ENCODE assay signal across 28 cellular contexts in the genomic region with DNA sequence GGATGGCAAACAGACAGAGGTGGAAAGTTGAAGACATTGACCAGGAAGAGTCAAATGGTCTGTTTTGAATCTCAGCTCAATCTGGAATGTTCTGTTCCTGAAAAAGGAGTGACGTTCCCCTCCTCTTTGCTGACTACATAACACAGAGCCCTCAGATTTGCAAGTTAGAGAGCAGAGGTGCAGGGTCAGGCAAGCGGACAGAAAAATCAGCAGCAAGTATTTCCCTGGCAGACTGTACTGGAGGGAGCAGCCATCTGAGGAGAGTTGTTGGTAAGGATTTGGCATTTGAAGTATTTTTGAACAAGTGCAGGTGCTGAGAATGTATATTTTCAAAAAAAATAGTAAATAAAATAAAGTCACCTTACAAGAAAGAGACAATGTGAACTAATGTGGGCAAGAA. TPM values are rescaled to one million over a fixed set of nuclear protein-coding genes. Genes with fewer than 3 reads are reported as not detected.
A peak's percentile ranks its signal among the peaks of the same experiment; 100 is the strongest.
DNase-seq lines count a peak whose midpoint lies in the region; ATAC-seq and TF ChIP-seq lines count a peak whose summit lies in the region.
"Had no signal": no experiment of that assay in that cellular context is flagged by ENCODE, and none has a peak within 500 bp of the region (broad histone marks: within the 10 kb centered on the region; RNA-seq: fewer than 3 reads in every experiment).

No MANE protein-coding gene starts in this region.

- TF ChIP-seq CTCF in OCI-LY3 (IDR thresholded peaks at IDR 0.05; ENCODE audit: low read depth, low read length) (no peak), SK-N-SH (IDR thresholded peaks at IDR 0.05) (no peak)

- peak overlapping the region; percentile 53 for H3K4me2 ChIP-seq in OCI-LY3 (ENCODE audit: low read length)
- no peak overlapping the region for H3K4me2 ChIP-seq in SK-N-SH
- H3K4me2 ChIP-seq: BLaER1 treated with 17β-estradiol and CSF1 and Interleukin-3, amounts not matched to agents 10 nM and 100 nM had no signal

- peak overlapping the region; percentile 39 for H3K27ac Mint-ChIP-seq in activated naive CD4-positive, alpha-beta T cell treated with anti-CD3 and anti-CD28 coated beads, Interleukin-2, amount 10 ng/mL, durations not matched to agents 7 days and 5 days
- H3K27ac Mint-ChIP-seq in central memory CD8-positive, alpha-beta T cell (ENCODE audit: low read depth) = peak overlapping the region; percentile 95
- H3K27ac Mint-ChIP-seq in stimulated activated memory B cell treated with anti-CD40 and anti-IgM and Interleukin-4, amounts not matched to agents 10 μg/mL and 1 μg/mL and 100 μg/mL, for 72 hours = no peak overlapping the region
- H3K27ac Mint-ChIP-seq: nephron had no signal

- H3K4me3 ChIP-seq in OCI-LY3 (ENCODE audit: low read length) (0 out of 2 replicates have a peak overlapping the region, but pooled peaks have one; percentile 1), SK-N-SH (ENCODE audit: low read depth in 2 of 2, low read length in 1 of 2) (no peak overlapping the region)
- H3K4me3 ChIP-seq: ascending aorta; BLaER1 treated with 17β-estradiol and CSF1 and Interleukin-3, amounts not matched to agents 10 nM and 100 nM; heart right ventricle; left lung; pancreas; right atrium auricular region; uterus had no signal

- H3K27me3 ChIP-seq in OCI-LY3 (ENCODE audit: low read depth, low read length) (no peaks in the 10 kb centered on the region), SK-N-SH (ENCODE audit: insufficient read depth) (no peaks in the 10 kb centered on the region)
- H3K27me3 ChIP-seq: ascending aorta; BLaER1 treated with 17β-estradiol and CSF1 and Interleukin-3, amounts not matched to agents 10 nM and 100 nM; left lung; pancreas; right atrium auricular region; uterus had no signal

- H3K9me3 ChIP-seq in OCI-LY3 (ENCODE audit: insufficient read depth, low read length) (peaks cover 7% of the 10 kb centered on the region), SK-N-SH (no peaks in the 10 kb centered on the region)
- H3K9me3 ChIP-seq: pancreas, uterus had no signal

- H3F3A ChIP-seq in SK-N-SH (replicated peaks; ENCODE audit: insufficient read depth) = no peaks in the 10 kb centered on the region

- no peaks in the 10 kb centered on the region for H3K27me3 Mint-ChIP-seq in activated naive CD4-positive, alpha-beta T cell treated with anti-CD3 and anti-CD28 coated beads, Interleukin-2, amount 10 ng/mL, durations not matched to agents 7 days and 5 days
- no peaks in the 10 kb centered on the region for H3K27me3 Mint-ChIP-seq in central memory CD8-positive, alpha-beta T cell
- no peaks in the 10 kb centered on the region for H3K27me3 Mint-ChIP-seq in stimulated activated memory B cell treated with anti-CD40 and anti-IgM and Interleukin-4, amounts not matched to agents 10 μg/mL and 1 μg/mL and 100 μg/mL, for 72 hours

- H3K36me3 ChIP-seq in OCI-LY3 (replicated peaks; ENCODE audit: low read depth, low read length) (peaks cover 15% of the 10 kb centered on the region), SK-N-SH (replicated peaks in 1 of 2; ENCODE audit: control insufficient read depth in 1 of 2, insufficient read depth in 2 of 2, low read length in 1 of 2) (no peaks in the 10 kb centered on the region)
- H3K36me3 ChIP-seq: ascending aorta, heart right ventricle, left lung, pancreas, right atrium auricular region, uterus had no signal

- H3K36me3 Mint-ChIP-seq in activated naive CD4-positive, alpha-beta T cell treated with anti-CD3 and anti-CD28 coated beads, Interleukin-2, amount 10 ng/mL, durations not matched to agents 7 days and 5 days = peaks cover 21% of the 10 kb centered on the region
- H3K36me3 Mint-ChIP-seq in central memory CD8-positive, alpha-beta T cell (ENCODE audit: insufficient read depth) = no peaks in the 10 kb centered on the region
- peaks cover 16% of the 10 kb centered on the region for H3K36me3 Mint-ChIP-seq in stimulated activated memory B cell treated with anti-CD40 and anti-IgM and Interleukin-4, amounts not matched to agents 10 μg/mL and 1 μg/mL and 100 μg/mL, for 72 hours

- peaks cover 53% of the 10 kb centered on the region for H3K4me1 Mint-ChIP-seq in activated naive CD4-positive, alpha-beta T cell treated with anti-CD3 and anti-CD28 coated beads, Interleukin-2, amount 10 ng/mL, durations not matched to agents 7 days and 5 days
- H3K4me1 Mint-ChIP-seq in central memory CD8-positive, alpha-beta T cell = peaks cover 50% of the 10 kb centered on the region
- peaks cover 13% of the 10 kb centered on the region for H3K4me1 Mint-ChIP-seq in stimulated activated memory B cell treated with anti-CD40 and anti-IgM and Interleukin-4, amounts not matched to agents 10 μg/mL and 1 μg/mL and 100 μg/mL, for 72 hours
- H3K4me1 Mint-ChIP-seq: nephron had no signal

- H3K9me3 Mint-ChIP-seq in activated naive CD4-positive, alpha-beta T cell treated with anti-CD3 and anti-CD28 coated beads, Interleukin-2, amount 10 ng/mL, durations not matched to agents 7 days and 5 days = peaks cover 8% of the 10 kb centered on the region
- H3K9me3 Mint-ChIP-seq in central memory CD8-positive, alpha-beta T cell = peaks cover 5% of the 10 kb centered on the region
- H3K9me3 Mint-ChIP-seq in stimulated activated memory B cell treated with anti-CD40 and anti-IgM and Interleukin-4, amounts not matched to agents 10 μg/mL and 1 μg/mL and 100 μg/mL, for 72 hours = peaks cover 6% of the 10 kb centered on the region

- CTCF ChIA-PET in activated naive CD4-positive, alpha-beta T cell treated with anti-CD3 and anti-CD28 coated beads, Interleukin-2, amount 10 ng/mL, durations not matched to agents 7 days and 5 days (lab: Charles Lee) = no interaction called here
- CTCF ChIA-PET in SK-N-SH (lab: Yijun Ruan, JAX) = no interaction called here

- no peak for DNase-seq in activated naive CD4-positive, alpha-beta T cell treated with anti-CD3 and anti-CD28 coated beads, Interleukin-2, amount 10 ng/mL, durations not matched to agents 7 days and 5 days
- DNase-seq in activated naive CD4-positive, alpha-beta T cell treated with anti-CD3 and anti-CD28 coated beads, Interleukin-2, amount 50 U/mL, for 16 hours = no peak
- no peak for DNase-seq in central memory CD8-positive, alpha-beta T cell (ENCODE audit: low spot score in 2 of 2)
- DNase-seq in Right ventricle myocardium superior (no peak), DMS 273 treated with DMSO at 0.1 percent for 48 hours (lab: John Stamatoyannopoulos, UW) (no peak), SK-N-SH (no peak)
- DNase-seq: ACHN; activated effector memory CD4-positive, alpha-beta T cell treated with anti-CD3 and anti-CD28 coated beads, Interleukin-2, amount 50 U/mL, for 16 hours; foreskin fibroblast; heart right ventricle; KBM-7; left lung; NCI-H146; NCI-H524 treated with DMSO at 0.1 percent for 48 hours; pancreas; RPMI8226; uterus had no signal

- POLR2A ChIA-PET in SK-N-SH (lab: Yijun Ruan, JAX) = no interaction called here

- H3K9ac ChIP-seq in OCI-LY3 (ENCODE audit: low read length) (peak overlapping the region; percentile 11; the same call in 1 of the 2 replicates), SK-N-SH (no peak overlapping the region)
- H3K9ac ChIP-seq: BLaER1 treated with 17β-estradiol and CSF1 and Interleukin-3, amounts not matched to agents 10 nM and 100 nM had no signal

- intact Hi-C loops in Right ventricle myocardium superior (cut with DNase I) = no loop called here

- H3K9me2 ChIP-seq in SK-N-SH = no peaks in the 10 kb centered on the region

- H2AFZ ChIP-seq in OCI-LY3 (ENCODE audit: low read depth, low read length) (no peak overlapping the region), SK-N-SH (ENCODE audit: low read depth) (no peak overlapping the region)

- WGBS in SK-N-SH (ENCODE audit: low lambda C conversion rate) = 46% methylated on average over 2 of the region's 2 CpGs

- H3K27ac ChIP-seq in OCI-LY3 (ENCODE audit: low read length) = no peak overlapping the region
- no peak overlapping the region for H3K27ac ChIP-seq in SK-N-SH (ENCODE audit: low read depth in 2 of 2, low read length in 1 of 2)
- H3K27ac ChIP-seq: ascending aorta; BLaER1 treated with 17β-estradiol and CSF1 and Interleukin-3, amounts not matched to agents 10 nM and 100 nM; heart right ventricle; left lung; pancreas; right atrium auricular region; uterus had no signal

- peaks cover 96% of the 10 kb centered on the region for H3K4me1 ChIP-seq in OCI-LY3 (ENCODE audit: low read length)
- H3K4me1 ChIP-seq in SK-N-SH (ENCODE audit: control insufficient read depth in 1 of 2, insufficient read depth in 2 of 2, low read depth in 1 of 2, low read length in 1 of 2) = peaks cover 0 to 5% of the 10 kb centered on the region in 2 experiments; a peak in 2 of 4 replicates
- H3K4me1 ChIP-seq: ascending aorta, left lung, pancreas, right atrium auricular region, uterus had no signal

- ATAC-seq in central memory CD8-positive, alpha-beta T cell (replicated peaks; ENCODE audit: extremely low read depth, poor library complexity, severe bottlenecking) = no peak
- ATAC-seq in stimulated activated memory B cell treated with anti-CD40 and anti-IgM and Interleukin-4, amounts not matched to agents 10 μg/mL and 1 μg/mL and 100 μg/mL, for 72 hours = no peak
- ATAC-seq in Right ventricle myocardium superior (ENCODE audit: poor library complexity) = no peak
- ATAC-seq: HCT116, heart right ventricle, left lung, pancreas had no signal

- no peak for TF ChIP-seq EP300 in SK-N-SH (IDR thresholded peaks at IDR 0.05; ENCODE audit: borderline replicate concordance in 1 of 2, low read depth in 1 of 2, low read length in 1 of 2)

- no peak overlapping the region for H3K4me3 Mint-ChIP-seq in activated naive CD4-positive, alpha-beta T cell treated with anti-CD3 and anti-CD28 coated beads, Interleukin-2, amount 10 ng/mL, durations not matched to agents 7 days and 5 days
- peak overlapping the region; percentile 56 for H3K4me3 Mint-ChIP-seq in central memory CD8-positive, alpha-beta T cell
- peak overlapping the region; percentile 40 for H3K4me3 Mint-ChIP-seq in stimulated activated memory B cell treated with anti-CD40 and anti-IgM and Interleukin-4, amounts not matched to agents 10 μg/mL and 1 μg/mL and 100 μg/mL, for 72 hours
- H3K4me3 Mint-ChIP-seq: nephron had no signal

- TF ChIP-seq RAD21 in SK-N-SH (IDR thresholded peaks at IDR 0.05; ENCODE audit: low read length) = no peak

- H3K79me2 ChIP-seq in OCI-LY3 (ENCODE audit: low read length) = peaks cover 12% of the 10 kb centered on the region
- no peaks in the 10 kb centered on the region for H3K79me2 ChIP-seq in SK-N-SH (ENCODE audit: insufficient read depth)

- H4K20me1 ChIP-seq in OCI-LY3 (ENCODE audit: insufficient read depth, low read length) (no peaks in the 10 kb centered on the region), SK-N-SH (ENCODE audit: insufficient read depth) (no peaks in the 10 kb centered on the region)
- H4K20me1 ChIP-seq: BLaER1 treated with 17β-estradiol and CSF1 and Interleukin-3, amounts not matched to agents 10 nM and 100 nM had no signal

TF ChIP-seq in SK-N-SH, 30 proteins besides CTCF, POLR2A, EP300 and RAD21 (continues in another document):
- TF ChIP-seq SIN3A (IDR thresholded peaks at IDR 0.05; ENCODE audit: borderline replicate concordance, low read depth, low read length) = no peak

RNA-seq across cellular contexts. Expression of a gene that starts 17.6 kb away (rescaled TPM):
- not detected for total RNA-seq in Right ventricle myocardium superior
- polyA plus RNA-seq in SK-N-SH (2012; rRNA removed) = not detected in 2 replicates
- polyA plus RNA-seq in SK-N-SH (2012; cell fraction: cytosol; rRNA removed) = not detected in 2 replicates
- polyA plus RNA-seq in SK-N-SH (2012; cell fraction: nucleus; rRNA removed) = not detected in 2 replicates
- total RNA-seq: epithelial cell of proximal tubule, G401, HT-29, right atrium auricular region, uterus had no signal
- polyA plus RNA-seq: heart right ventricle, pancreas had no signal

RNA-seq across cellular contexts. Expression of a gene that starts 40.9 kb away (rescaled TPM):
- total RNA-seq in Right ventricle myocardium superior = not detected
- polyA plus RNA-seq in SK-N-SH (2012; rRNA removed) = not detected in 2 replicates
- not detected in 2 replicates for polyA plus RNA-seq in SK-N-SH (2012; cell fraction: cytosol; rRNA removed)
- not detected in 2 replicates for polyA plus RNA-seq in SK-N-SH (2012; cell fraction: nucleus; rRNA removed)
- total RNA-seq: ascending aorta, epithelial cell of proximal tubule, G401, heart right ventricle, HT-29, left lung, pancreas, right atrium auricular region, subcutaneous adipose tissue, uterus had no signal
- polyA plus RNA-seq: heart right ventricle, pancreas had no signal
